Comparison of ENCODE assay signal across 8 cellular contexts in genomic region chr1:181141431-181141910, GRCh38. TPM values are rescaled to one million over a fixed set of nuclear protein-coding genes. Genes with fewer than 3 reads are reported as not detected.
DNase-seq lines count a peak whose midpoint lies in the region; ATAC-seq and TF ChIP-seq lines count a peak whose summit lies in the region.

No MANE protein-coding gene starts in this region.

- no peak for TF ChIP-seq CTCF in fibroblast of villous mesenchyme (IDR thresholded peaks at IDR 0.05; ENCODE audit: insufficient read depth, low read depth, low read length)

- H3K4me3 ChIP-seq in fibroblast of villous mesenchyme (ENCODE audit: low read depth, low read length) = no peak overlapping the region

- ATAC-seq in GM18870 (IDR thresholded peaks at IDR 0.05; ENCODE audit: unreplicated experiment) = no peak

- peak; percentile 53 for DNase-seq in SIG-M5 treated with dmso at 0.1 percent for 504 hours (lab: John Stamatoyannopoulos, UW; ENCODE audit: unreplicated experiment)
- DNase-seq in SIG-M5 (lab: John Stamatoyannopoulos, UW) = no peak
- peak; percentile 29 to 33 for DNase-seq in activated CD8-positive, alpha-beta memory T cell treated with anti-CD3 and anti-CD28 coated beads for 4 hours (ENCODE audit: low read depth in 2 of 2)
- DNase-seq in fibroblast of villous mesenchyme (ENCODE audit: low read depth) = peak; percentile 36
- peak in 2 of 3 donors; percentile 62 to 69 for DNase-seq in stimulated activated CD4-positive, alpha-beta T cell treated with anti-CD3 and anti-CD28 coated beads, TNF-alpha, amount 100 ng/mL, for 48 hours (ENCODE audit: low read depth in 3 of 3)
- DNase-seq in DMS79 (lab: John Stamatoyannopoulos, UW) = no peak
- no peak for DNase-seq in globus pallidus (ENCODE audit: low spot score)

RNA-seq across cellular contexts. Expression of gene IER5, which starts 53.0 kb away (rescaled TPM):
- 31.2 and 45.3 TPM in 2 replicates for total RNA-seq in fibroblast of villous mesenchyme

Comparison
In these comparisons a context has a peak if more than half of its experiments do, and no peak if none do; other contexts are left out.
1. DNase-seq: peak in SIG-M5 treated with dmso at 0.1 percent for 504 hours (single experiment), activated CD8-positive, alpha-beta memory T cell treated with anti-CD3 and anti-CD28 coated beads for 4 hours (2 of 2), fibroblast of villous mesenchyme (single experiment) and stimulated activated CD4-positive, alpha-beta T cell treated with anti-CD3 and anti-CD28 coated beads, TNF-alpha, amount 100 ng/mL, for 48 hours (2 of 3); none in SIG-M5 (single experiment), DMS79 (single experiment) and globus pallidus (single experiment).